26 cellular contexts compared by ENCODE assay signal in genomic region chr6:158278015-158278414, GRCh38.
"Had no signal": no experiment of that assay in that cellular context is flagged by ENCODE, and none has a peak within 500 bp of the region (broad histone marks: within the 10 kb centered on the region; RNA-seq: fewer than 3 reads in every experiment).

No MANE protein-coding gene starts in this region.

- H3K36me3 ChIP-seq: colonic mucosa, suprapubic skin, transverse colon, vagina had no signal

- H3K4me1 ChIP-seq: colonic mucosa, esophagus squamous epithelium, suprapubic skin had no signal

- H3K27me3 ChIP-seq: colonic mucosa, esophagus squamous epithelium, spleen, suprapubic skin, transverse colon, vagina had no signal

- H3K4me3 Mint-ChIP-seq: central memory CD8-positive, alpha-beta T cell; dendritic cell treated with granulocyte-macrophage colony-stimulating factor and Interleukin-4, amounts not matched to agents 40 ng/mL and 50 ng/mL, for 4 days; nephron progenitor cell; stimulated activated naive B cell treated with anti-CD40 and anti-IgM and Interleukin-4, amounts not matched to agents 10 μg/mL and 1 μg/mL and 100 μg/mL, for 72 hours; stimulated activated naive CD8-positive, alpha-beta T cell treated with anti-CD3 and anti-CD28 coated beads, Interleukin-15, Interleukin-2, amounts not matched to agents 100 ng/mL and 50 ng/mL, for 24 hours had no signal

- H3K27ac Mint-ChIP-seq: dendritic cell treated with granulocyte-macrophage colony-stimulating factor and Interleukin-4, amounts not matched to agents 40 ng/mL and 50 ng/mL, for 4 days; stimulated activated naive B cell treated with anti-CD40 and anti-IgM and Interleukin-4, amounts not matched to agents 10 μg/mL and 1 μg/mL and 100 μg/mL, for 72 hours; stimulated activated naive CD8-positive, alpha-beta T cell treated with anti-CD3 and anti-CD28 coated beads, Interleukin-15, Interleukin-2, amounts not matched to agents 100 ng/mL and 50 ng/mL, for 24 hours had no signal

- H3K27me3 Mint-ChIP-seq: central memory CD8-positive, alpha-beta T cell; dendritic cell treated with granulocyte-macrophage colony-stimulating factor and Interleukin-4, amounts not matched to agents 40 ng/mL and 50 ng/mL, for 4 days; stimulated activated naive B cell treated with anti-CD40 and anti-IgM and Interleukin-4, amounts not matched to agents 10 μg/mL and 1 μg/mL and 100 μg/mL, for 72 hours; stimulated activated naive CD8-positive, alpha-beta T cell treated with anti-CD3 and anti-CD28 coated beads, Interleukin-15, Interleukin-2, amounts not matched to agents 100 ng/mL and 50 ng/mL, for 24 hours had no signal

- H3K4me3 ChIP-seq: colonic mucosa, esophagus squamous epithelium, psoas muscle, skin epidermis, spleen, suprapubic skin, transverse colon, vagina had no signal

- H3K9me3 Mint-ChIP-seq: dendritic cell treated with granulocyte-macrophage colony-stimulating factor and Interleukin-4, amounts not matched to agents 40 ng/mL and 50 ng/mL, for 4 days; immature natural killer cell; stimulated activated naive B cell treated with anti-CD40 and anti-IgM and Interleukin-4, amounts not matched to agents 10 μg/mL and 1 μg/mL and 100 μg/mL, for 72 hours; stimulated activated naive CD8-positive, alpha-beta T cell treated with anti-CD3 and anti-CD28 coated beads, Interleukin-15, Interleukin-2, amounts not matched to agents 100 ng/mL and 50 ng/mL, for 24 hours had no signal

- DNase-seq: colonic mucosa; effector memory CD4-positive, alpha-beta T cell; erythroblast; esophagus squamous epithelium; foreskin melanocyte; hypothalamus; immature natural killer cell; islet precursor cell; kidney glomerular epithelial cell; left colon; left ventricle myocardium superior; nephron progenitor cell; nucleus accumbens; posterior cingulate gyrus; psoas muscle; right cardiac atrium; spleen; stimulated activated CD4-positive, alpha-beta T cell treated with anti-CD3 and anti-CD28 coated beads, Interleukin-4, amount 100 ng/mL, for 4 hours; stimulated activated naive B cell treated with anti-CD40 and anti-IgM and Interleukin-4, amounts not matched to agents 10 μg/mL and 1 μg/mL and 100 μg/mL, for 72 hours; transverse colon had no signal

- ATAC-seq: left colon; left ventricle myocardium superior; psoas muscle; right cardiac atrium; stimulated activated naive B cell treated with anti-CD40 and anti-IgM and Interleukin-4, amounts not matched to agents 10 μg/mL and 1 μg/mL and 100 μg/mL, for 72 hours had no signal

- H3K27ac ChIP-seq: colonic mucosa, esophagus squamous epithelium, psoas muscle, skin epidermis, spleen, suprapubic skin, transverse colon, vagina had no signal

- H3K9me3 ChIP-seq: colonic mucosa, esophagus squamous epithelium, psoas muscle, spleen, suprapubic skin, transverse colon, vagina had no signal
